Comparison of ENCODE assay signal across 8 cellular contexts in genomic region chr11:65314501-65315203, GRCh38. TPM values are rescaled to one million over a fixed set of nuclear protein-coding genes. Genes with fewer than 3 reads are reported as not detected.
DNase-seq lines count a peak whose midpoint lies in the region; ATAC-seq, FAIRE-seq and TF ChIP-seq lines count a peak whose summit lies in the region.

A gene with protein sequence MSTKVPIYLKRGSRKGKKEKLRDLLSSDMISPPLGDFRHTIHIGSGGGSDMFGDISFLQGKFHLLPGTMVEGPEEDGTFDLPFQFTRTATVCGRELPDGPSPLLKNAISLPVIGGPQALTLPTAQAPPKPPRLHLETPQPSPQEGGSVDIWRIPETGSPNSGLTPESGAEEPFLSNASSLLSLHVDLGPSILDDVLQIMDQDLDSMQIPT (plus strand): TSS chr11:65314866. CDS start chr11:65320899, 6,033 bp downstream.

- H3K4me2 ChIP-seq in A549 (peak within 1 kb of the TSS; percentile 97), mesendoderm (ENCODE audit: low read length) (peak within 1 kb of the TSS; percentile 68)

- H4K5ac ChIP-seq in mesendoderm (ENCODE audit: low read length), result no peak within 1 kb of the TSS

- POLR2A ChIA-PET in A549 (lab: Yijun Ruan, JAX), result interaction anchor here (0.8 to 3.8 kb wide), 8 partner anchors 11 to 53 kb away, joined by 3 to 62 read pairs (median 9); partner anchors contain the start of genes DPF2 and POLA2

- H3K27ac ChIP-seq in A549 (peak within 1 kb of the TSS; percentile 91), mesendoderm (ENCODE audit: low read depth, low read length) (peak within 1 kb of the TSS; percentile 55)

- H2BK5ac ChIP-seq in mesendoderm (ENCODE audit: low read length), result no peak within 1 kb of the TSS

- TF ChIP-seq EP300 in A549 (IDR thresholded peaks at IDR 0.05), result no peak

- H2AK5ac ChIP-seq in mesendoderm (ENCODE audit: low read length), result no peak within 1 kb of the TSS

- ATAC-seq in A549, result peak; percentile 73 to 88
- peak; percentile 89 for ATAC-seq in GM18511 (IDR thresholded peaks at IDR 0.05; ENCODE audit: unreplicated experiment)
- ATAC-seq in HG03103 (IDR thresholded peaks at IDR 0.05; ENCODE audit: low read depth, unreplicated experiment), result peak; percentile 63

- H3K9ac ChIP-seq in endocrine pancreas (ENCODE audit: control insufficient read depth, insufficient read depth, low read length), result peak within 1 kb of the TSS; percentile 82
- H3K9ac ChIP-seq in mesendoderm (ENCODE audit: low read length), result peak within 1 kb of the TSS; percentile 84

- H2BK120ac ChIP-seq in mesendoderm (ENCODE audit: low read depth, low read length), result peak within 1 kb of the TSS; percentile 29

- peak within 1 kb of the TSS; percentile 99 for H3K4me3 ChIP-seq in A549
- H3K4me3 ChIP-seq in endocrine pancreas (ENCODE audit: control insufficient read depth, insufficient read depth, low read length), result no peak within 1 kb of the TSS
- peak within 1 kb of the TSS; percentile 45 for H3K4me3 ChIP-seq in mesendoderm (ENCODE audit: low read length)

- H3K23ac ChIP-seq in mesendoderm (ENCODE audit: low read length), result no peak within 1 kb of the TSS

- H3K9me3 ChIP-seq in A549 (no peaks in the 10 kb centered on the region), endocrine pancreas (ENCODE audit: control insufficient read depth, low read length) (no peaks in the 10 kb centered on the region)

- H3K27me3 ChIP-seq in endocrine pancreas (ENCODE audit: control insufficient read depth, insufficient read depth, low read length) (no peaks in the 10 kb centered on the region), mesendoderm (ENCODE audit: insufficient read depth, low read length, poor library complexity) (no peaks in the 10 kb centered on the region)

- WGBS in A549 (ENCODE audit: missing lambda C conversion rate), result 1% methylated on average over 19 of the region's 74 CpGs
- no CpG with 5 or more reads among the region's 74 CpGs for WGBS in mesendoderm (ENCODE audit: extremely low coverage, insufficient coverage, low lambda C conversion rate)

- no peak for TF ChIP-seq RAD21 in A549 (conservative IDR thresholded peaks at IDR 0.05 in 1 of 2, IDR thresholded peaks at IDR 0.05 in 1 of 2)

- no peak for TF ChIP-seq CTCF in A549 (IDR thresholded peaks at IDR 0.05)

- H3K4me1 ChIP-seq in A549 (peaks cover 55% of the 10 kb centered on the region), endocrine pancreas (ENCODE audit: control insufficient read depth, insufficient read depth, low read length) (no peaks in the 10 kb centered on the region), mesendoderm (ENCODE audit: control insufficient read depth, low read depth, low read length) (peaks cover 8% of the 10 kb centered on the region)

- H3K79me1 ChIP-seq in mesendoderm (ENCODE audit: low read length), result peaks cover 7% of the 10 kb centered on the region

- no peaks in the 10 kb centered on the region for H3K36me3 ChIP-seq in endocrine pancreas (ENCODE audit: control insufficient read depth, insufficient read depth, low read length)
- no peaks in the 10 kb centered on the region for H3K36me3 ChIP-seq in mesendoderm (ENCODE audit: control insufficient read depth, insufficient read depth, low read length)

- H3K56ac ChIP-seq in mesendoderm (ENCODE audit: low read length), result peak within 1 kb of the TSS; percentile 88

- TF ChIP-seq POLR2A in A549 (IDR thresholded peaks at IDR 0.05; ENCODE audit: low read length), result peak; percentile 70

- H4K8ac ChIP-seq in mesendoderm (ENCODE audit: low read depth, low read length), result no peak within 1 kb of the TSS

- peaks cover 2% of the 10 kb centered on the region for H3K79me2 ChIP-seq in mesendoderm (ENCODE audit: control insufficient read depth, insufficient read depth, low read length)

- DNase-seq in A549 (ENCODE audit: low read depth in 1 of 2, low spot score in 1 of 2), result peak; percentile 77 to 84
- peak; percentile 78 for DNase-seq in NCI-H774 (lab: John Stamatoyannopoulos, UW)
- DNase-seq in activated CD8-positive, alpha-beta memory T cell treated with anti-CD3 and anti-CD28 coated beads for 48 hours (ENCODE audit: low read depth in 2 of 3, low spot score in 2 of 3), result peak; percentile 48 to 65 (median 50)
- DNase-seq in mesendoderm, result peak; percentile 86
- DNase-seq in stimulated activated CD8-positive, alpha-beta memory T cell treated with anti-CD3 and anti-CD28 coated beads, Interleukin-12 subunit alpha, Interleukin-12 subunit beta, amount 100 ng/mL, for 4 hours (ENCODE audit: low read depth), result peak; percentile 67

- H3K18ac ChIP-seq in mesendoderm (ENCODE audit: low read length), result peak within 1 kb of the TSS; percentile 93

- no peak within 1 kb of the TSS for H2BK15ac ChIP-seq in mesendoderm (replicated peaks; ENCODE audit: low read depth)

- no peak for FAIRE-seq in A549 (lab: Jason Lieb, UNC)

- peak within 1 kb of the TSS; percentile 61 for H3K4ac ChIP-seq in mesendoderm (ENCODE audit: low read depth, low read length)

- CTCF ChIA-PET in A549 (lab: Yijun Ruan, JAX), result interaction anchor here (0.7 to 78.3 kb wide), 30 partner anchors 1 to 461 kb away, joined by 3 to 3090 read pairs (median 4); partner anchors contain the start of genes CAPN1, DPF2 and POLA2 and of another gene

TF ChIP-seq in A549, 52 proteins besides CTCF, POLR2A, EP300 and RAD21 (continues in another document):
- TF ChIP-seq FOSB (CRISPR knock-in tag; IDR thresholded peaks at IDR 0.05), result no peak
- no peak; the same call in 2 of the 3 replicates for TF ChIP-seq SMC3 (IDR thresholded peaks at IDR 0.05)
- TF ChIP-seq, protein P1, sequence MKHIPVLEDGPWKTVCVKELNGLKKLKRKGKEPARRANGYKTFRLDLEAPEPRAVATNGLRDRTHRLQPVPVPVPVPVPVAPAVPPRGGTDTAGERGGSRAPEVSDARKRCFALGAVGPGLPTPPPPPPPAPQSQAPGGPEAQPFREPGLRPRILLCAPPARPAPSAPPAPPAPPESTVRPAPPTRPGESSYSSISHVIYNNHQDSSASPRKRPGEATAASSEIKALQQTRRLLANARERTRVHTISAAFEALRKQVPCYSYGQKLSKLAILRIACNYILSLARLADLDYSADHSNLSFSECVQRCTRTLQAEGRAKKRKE (CRISPR knock-in tag; IDR thresholded peaks at IDR 0.05; ENCODE audit: low read depth), result no peak
- TF ChIP-seq CEBPB (IDR thresholded peaks at IDR 0.05), result no peak
- TF ChIP-seq MAFK (IDR thresholded peaks at IDR 0.05; ENCODE audit: partially characterized antibody), result no peak
- TF ChIP-seq JUNB (IDR thresholded peaks at IDR 0.05), result no peak
- peak; percentile 56; the same call in 1 of the 2 replicates for TF ChIP-seq PHF8 (IDR thresholded peaks at IDR 0.05; ENCODE audit: borderline replicate concordance, low read depth)
- no peak for TF ChIP-seq NPAS2 (CRISPR knock-in tag; IDR thresholded peaks at IDR 0.05; ENCODE audit: borderline replicate concordance)
- TF ChIP-seq ZC3H11A (IDR thresholded peaks at IDR 0.05), result no peak
- TF ChIP-seq REST (IDR thresholded peaks at IDR 0.05), result peak; percentile 55
- TF ChIP-seq JUN (IDR thresholded peaks at IDR 0.05), result peak in 1 of 2 experiments; percentile 44; a peak in 2 of 5 replicates
- no peak for TF ChIP-seq RFX5 (IDR thresholded peaks at IDR 0.05)
- TF ChIP-seq HMGXB4 (CRISPR knock-in tag; IDR thresholded peaks at IDR 0.05; ENCODE audit: borderline replicate concordance), result no peak
- no peak for TF ChIP-seq MAZ (IDR thresholded peaks at IDR 0.05; ENCODE audit: borderline replicate concordance, low read depth, low read length)
- no peak for TF ChIP-seq FOXS1 (CRISPR knock-in tag; IDR thresholded peaks at IDR 0.05)
- TF ChIP-seq NR3C1 (IDR thresholded peaks at IDR 0.05), result no peak

RNA-seq across cellular contexts. Expression of the gene that starts here (rescaled TPM):
- polyA plus RNA-seq in A549 (2011; rRNA removed) (3.0 and 3.7 TPM in 2 replicates), A549 (2017; fragmentation: RNase III; extraction: RNeasy Plus Mini Kit Qiagen cat#74134 plus additional on column Dnase treatment) (8.0 to 10.1 TPM (median 8.5 TPM) in 3 replicates)
- 5.1 and 5.7 TPM in 2 replicates for polyA plus RNA-seq in A549 (2012; cell fraction: cytosol; rRNA removed)
- 8.7 and 14.7 TPM in 2 replicates for polyA plus RNA-seq in A549 (2012; cell fraction: nucleus; rRNA removed)
- polyA minus RNA-seq in A549 (2011; rRNA and poly(A)+ RNA removed), result 6.1 and 10.5 TPM in 2 replicates
- 6.5 TPM for polyA plus RNA-seq in mesendoderm (2013, experiment 1 of 2)
- polyA plus RNA-seq in mesendoderm (2013, experiment 2 of 2), result 6.8 TPM
